Comparison of ENCODE assay signal across 15 cellular contexts in genomic region chr12:29382251-29382650, GRCh38. TPM values are rescaled to one million over a fixed set of nuclear protein-coding genes. Genes with fewer than 3 reads are reported as not detected.
DNase-seq lines count a peak whose midpoint lies in the region; ATAC-seq and TF ChIP-seq lines count a peak whose summit lies in the region.
"Had no signal": no experiment of that assay in that cellular context is flagged by ENCODE, and none has a peak within 500 bp of the region (broad histone marks: within the 10 kb centered on the region; RNA-seq: fewer than 3 reads in every experiment).

No MANE protein-coding gene starts in this region.

- H3K4me3 Mint-ChIP-seq in activated CD4-positive, alpha-beta T cell treated with anti-CD3 and anti-CD28 coated beads, Interleukin-2, amount 10 ng/mL, durations not matched to agents 7 days and 5 days = peak overlapping the region; percentile 92
- H3K4me3 Mint-ChIP-seq in activated naive CD8-positive, alpha-beta T cell treated with anti-CD3 and anti-CD28 coated beads for 36 hours = peak overlapping the region; percentile 94
- H3K4me3 Mint-ChIP-seq in neural crest cell = peak overlapping the region; percentile 98

- POLR2A ChIA-PET in activated CD4-positive, alpha-beta T cell treated with anti-CD3 and anti-CD28 coated beads, Interleukin-2, amount 10 ng/mL, durations not matched to agents 7 days and 5 days (lab: Charles Lee) = no interaction called here
- POLR2A ChIA-PET in HCT116 (lab: Charles Lee) = no interaction called here

- H3K4me3 ChIP-seq in HCT116 (replicated peaks in 1 of 2; ENCODE audit: low read depth in 1 of 2, low read length in 2 of 2) = no peak overlapping the region

- TF ChIP-seq CTCF in HCT116 (IDR thresholded peaks at IDR 0.05 in 2 of 3, conservative IDR thresholded peaks at IDR 0.05 in 1 of 3; ENCODE audit: borderline replicate concordance in 1 of 3, insufficient read depth in 1 of 3, low read depth in 2 of 3, low read length in 2 of 3) = no peak
- no peak for TF ChIP-seq CTCF in neural crest cell (conservative IDR thresholded peaks at IDR 0.05)

- no TSS peak for BruUV-seq in HCT116 (replicated peaks; lab: Mats Ljungman, UMichigan)

- peaks cover 4 to 17% of the 10 kb centered on the region in 2 experiments; a peak in 3 of 4 replicates for H3K4me1 ChIP-seq in HCT116 (ENCODE audit: control insufficient read depth in 1 of 2, insufficient read depth in 2 of 2, low read length in 2 of 2)

- CTCF ChIA-PET in activated CD4-positive, alpha-beta T cell treated with anti-CD3 and anti-CD28 coated beads, Interleukin-2, amount 10 ng/mL, durations not matched to agents 7 days and 5 days (lab: Charles Lee) = no interaction called here
- CTCF ChIA-PET in HCT116 (lab: Charles Lee) = no interaction called here

- H3K4me2 ChIP-seq in HCT116 (ENCODE audit: low read length) = no peak overlapping the region

- H3K79me2 ChIP-seq in HCT116 (ENCODE audit: insufficient read depth, low read length) = peaks cover 37% of the 10 kb centered on the region

- no peak overlapping the region for H3K27ac ChIP-seq in HCT116 (ENCODE audit: low read depth, low read length)

- no peak for DNase-seq in activated CD4-positive, alpha-beta T cell treated with anti-CD3 and anti-CD28 coated beads, Interleukin-2, amount 10 ng/mL, durations not matched to agents 7 days and 5 days
- DNase-seq in activated CD4-positive, alpha-beta T cell treated with anti-CD3 and anti-CD28 coated beads for 1 hour = no peak
- no peak for DNase-seq in HCT116 (ENCODE audit: low read depth, low spot score)
- DNase-seq in activated naive CD8-positive, alpha-beta T cell treated with anti-CD3 and anti-CD28 coated beads for 36 hours = no peak
- no peak for DNase-seq in neural crest cell (ENCODE audit: low read depth, low spot score)
- no peak for DNase-seq in activated CD4-positive, alpha-beta T cell treated with anti-CD3 and anti-CD28 coated beads, Interleukin-2, amount 50 U/mL, for 1 hour
- DNase-seq in central memory CD4-positive, alpha-beta T cell = no peak
- DNase-seq: GOT3, left ventricle myocardium superior, NCI-H1436, NCI-H510A, occipital lobe, spleen had no signal

- H3K9me2 ChIP-seq in HCT116 (ENCODE audit: insufficient read depth) = no peaks in the 10 kb centered on the region

- ATAC-seq in HCT116 = no peak
- no peak for ATAC-seq in esophagus mucosa
- ATAC-seq: left ventricle myocardium superior had no signal

- H3K9me3 ChIP-seq in HCT116 (ENCODE audit: control insufficient read depth in 1 of 2, insufficient read depth in 1 of 2, low read depth in 1 of 2, low read length in 2 of 2) = no peaks in the 10 kb centered on the region
- H3K9me3 ChIP-seq: spleen, suprapubic skin had no signal

- H3K36me3 ChIP-seq in HCT116 (ENCODE audit: control insufficient read depth in 1 of 2, insufficient read depth in 2 of 2, low read length in 2 of 2) = peaks cover 0 to 5% of the 10 kb centered on the region in 2 experiments; a peak in 2 of 4 replicates
- H3K36me3 ChIP-seq: suprapubic skin had no signal

- no peaks in the 10 kb centered on the region for H3K9me3 Mint-ChIP-seq in activated CD4-positive, alpha-beta T cell treated with anti-CD3 and anti-CD28 coated beads, Interleukin-2, amount 10 ng/mL, durations not matched to agents 7 days and 5 days
- no peaks in the 10 kb centered on the region for H3K9me3 Mint-ChIP-seq in activated naive CD8-positive, alpha-beta T cell treated with anti-CD3 and anti-CD28 coated beads for 36 hours
- H3K9me3 Mint-ChIP-seq in neural crest cell = peaks cover 3% of the 10 kb centered on the region

- H3K4me1 Mint-ChIP-seq in activated CD4-positive, alpha-beta T cell treated with anti-CD3 and anti-CD28 coated beads, Interleukin-2, amount 10 ng/mL, durations not matched to agents 7 days and 5 days = peaks cover 40% of the 10 kb centered on the region
- peaks cover 21% of the 10 kb centered on the region for H3K4me1 Mint-ChIP-seq in activated naive CD8-positive, alpha-beta T cell treated with anti-CD3 and anti-CD28 coated beads for 36 hours
- peaks cover 31% of the 10 kb centered on the region for H3K4me1 Mint-ChIP-seq in neural crest cell

- peaks cover 10% of the 10 kb centered on the region for H3K36me3 Mint-ChIP-seq in activated CD4-positive, alpha-beta T cell treated with anti-CD3 and anti-CD28 coated beads, Interleukin-2, amount 10 ng/mL, durations not matched to agents 7 days and 5 days (ENCODE audit: low read depth)
- peaks cover 16% of the 10 kb centered on the region for H3K36me3 Mint-ChIP-seq in activated naive CD8-positive, alpha-beta T cell treated with anti-CD3 and anti-CD28 coated beads for 36 hours
- H3K36me3 Mint-ChIP-seq in neural crest cell (ENCODE audit: low read depth) = peaks cover 3% of the 10 kb centered on the region

- no peaks in the 10 kb centered on the region for H3K27me3 ChIP-seq in HCT116 (ENCODE audit: insufficient read depth, low read length)
- H3K27me3 ChIP-seq: spleen, suprapubic skin had no signal

- no peak overlapping the region for H3K9ac ChIP-seq in HCT116 (ENCODE audit: low read length)

- H3K27me3 Mint-ChIP-seq in activated CD4-positive, alpha-beta T cell treated with anti-CD3 and anti-CD28 coated beads, Interleukin-2, amount 10 ng/mL, durations not matched to agents 7 days and 5 days = no peaks in the 10 kb centered on the region
- no peaks in the 10 kb centered on the region for H3K27me3 Mint-ChIP-seq in activated naive CD8-positive, alpha-beta T cell treated with anti-CD3 and anti-CD28 coated beads for 36 hours
- peaks cover 12% of the 10 kb centered on the region for H3K27me3 Mint-ChIP-seq in neural crest cell (ENCODE audit: low read depth)

- TF ChIP-seq POLR2A in HCT116 (IDR thresholded peaks at IDR 0.05; ENCODE audit: borderline replicate concordance, extremely low read depth, insufficient read depth, insufficient read length) = no peak

- H4K20me1 ChIP-seq in HCT116 (ENCODE audit: insufficient read depth) = no peaks in the 10 kb centered on the region; the same call in 1 of the 2 replicates

- H3K27ac Mint-ChIP-seq in activated CD4-positive, alpha-beta T cell treated with anti-CD3 and anti-CD28 coated beads, Interleukin-2, amount 10 ng/mL, durations not matched to agents 7 days and 5 days = peak overlapping the region; percentile 95
- no peak overlapping the region for H3K27ac Mint-ChIP-seq in activated naive CD8-positive, alpha-beta T cell treated with anti-CD3 and anti-CD28 coated beads for 36 hours
- H3K27ac Mint-ChIP-seq in neural crest cell (ENCODE audit: unreplicated experiment) = no peak overlapping the region

- RAD21 ChIA-PET in HCT116 (lab: Charles Lee; ENCODE audit: low non-redundant PET in 1 of 2, low total read pairs in 2 of 2, uncharacterized antibody in 2 of 2, unreplicated experiment in 2 of 2) = no interaction called here

- H2AFZ ChIP-seq in HCT116 (ENCODE audit: low read depth, low read length, poor library complexity, severe bottlenecking) = peak overlapping the region; percentile 77

- intact Hi-C loops in HCT116 (cut with micrococcal nuclease) = no loop called here

- no peak for TF ChIP-seq RAD21 in HCT116 (IDR thresholded peaks at IDR 0.05; ENCODE audit: low read depth)

TF ChIP-seq in HCT116, 20 proteins besides CTCF, POLR2A, EP300 and RAD21:
- no peak for TF ChIP-seq JUND (IDR thresholded peaks at IDR 0.05)
- no peak for TF ChIP-seq CBX3 (IDR thresholded peaks at IDR 0.05; ENCODE audit: low read depth)
- TF ChIP-seq CEBPB (IDR thresholded peaks at IDR 0.05; ENCODE audit: low read depth) = no peak
- TF ChIP-seq REST (IDR thresholded peaks at IDR 0.05; ENCODE audit: low read depth) = no peak
- no peak for TF ChIP-seq YY1 (IDR thresholded peaks at IDR 0.05; ENCODE audit: extremely low read depth, insufficient replicate concordance, low read depth, low read length)
TF ChIP-seq in HCT116: peak in this region for 0.

RNA-seq across cellular contexts. Expression of gene ERGIC2, which starts 1.3 kb away (rescaled TPM):
- total RNA-seq in activated CD4-positive, alpha-beta T cell treated with anti-CD3 and anti-CD28 coated beads, Interleukin-2, amount 10 ng/mL, durations not matched to agents 7 days and 5 days = 10 to 100 TPM; 66.4 to 83.3 TPM
- total RNA-seq in HCT116 (2021; ENCODE audit: unreplicated experiment) (71.1 TPM), neural crest cell (48.9 and 55.3 TPM in 2 replicates), esophagus mucosa (43.3 TPM)
- polyA plus RNA-seq in HCT116 (2012) = 23.5 and 27.5 TPM in 2 replicates
- total RNA-seq in activated naive CD8-positive, alpha-beta T cell treated with anti-CD3 and anti-CD28 coated beads for 36 hours = 100 to 1,000 TPM; 122 to 126 TPM
